ENCODE assay signal across 33 cellular contexts in the genomic region with DNA sequence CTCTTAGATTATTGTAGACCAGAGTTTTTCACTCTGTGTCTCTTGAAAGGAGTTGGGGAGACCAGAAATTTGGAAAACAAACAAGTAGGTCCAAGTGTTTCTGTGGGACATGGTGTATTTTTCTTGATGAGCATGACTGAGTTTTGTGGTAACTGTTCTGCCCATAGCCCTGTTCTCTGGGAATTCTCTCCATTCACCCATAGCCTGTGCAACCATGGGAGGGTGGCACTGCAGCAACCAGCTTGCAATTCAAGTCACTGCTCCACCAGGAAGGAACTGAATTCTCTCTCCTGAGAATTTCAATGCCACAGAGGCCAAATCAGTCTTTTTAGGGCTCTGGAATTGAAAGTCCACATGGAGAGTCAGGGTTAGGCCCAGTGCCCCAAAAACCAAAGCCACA.
"Had no signal": no experiment of that assay in that cellular context is flagged by ENCODE, and none has a peak within 500 bp of the region (broad histone marks: within the 10 kb centered on the region; RNA-seq: fewer than 3 reads in every experiment).

No MANE protein-coding gene starts in this region.

- H3K27ac ChIP-seq: ascending aorta, breast epithelium, cardiac muscle cell, coronary artery, esophagus muscularis mucosa, foreskin keratinocyte, gastrocnemius medialis, WERI-Rb-1 had no signal

- H3K36me3 Mint-ChIP-seq: activated naive CD4-positive, alpha-beta T cell treated with anti-CD3 and anti-CD28 coated beads, Interleukin-2, amount 50 U/mL, for 72 hours; activated naive CD8-positive, alpha-beta T cell treated with anti-CD3 and anti-CD28 coated beads, Interleukin-2, amount 10 ng/mL, durations not matched to agents 7 days and 5 days; brain had no signal

- H3K27me3 ChIP-seq: ascending aorta, breast epithelium, cardiac muscle cell, foreskin keratinocyte, gastrocnemius medialis had no signal

- H3K4me1 Mint-ChIP-seq: activated B cell treated with CpG ODN at 0.5 μM for 24 hours; activated naive CD8-positive, alpha-beta T cell treated with anti-CD3 and anti-CD28 coated beads, Interleukin-2, amount 10 ng/mL, durations not matched to agents 7 days and 5 days; activated T-helper 17 cell treated with anti-CD3 and anti-CD28 coated beads, Interleukin-2, amount 50 U/mL, for 72 hours; brain; central memory CD8-positive, alpha-beta T cell; endodermal cell; T-helper 17 cell had no signal

- H3K36me3 ChIP-seq: ascending aorta, breast epithelium, cardiac muscle cell, esophagus muscularis mucosa, gastrocnemius medialis, WERI-Rb-1 had no signal

- DNase-seq: activated B cell treated with CpG ODN at 0.5 μM for 24 hours; activated CD4-positive, alpha-beta T cell treated with anti-CD3 and anti-CD28 coated beads for 48 hours; activated CD4-positive, alpha-beta T cell treated with anti-CD3 and anti-CD28 coated beads, Interleukin-2, amount 50 U/mL, for 1 hour; activated CD4-positive, alpha-beta T cell treated with anti-CD3 and anti-CD28 coated beads, Interleukin-2, amount 50 U/mL, for 48 hours; activated CD8-positive, alpha-beta memory T cell treated with anti-CD3 and anti-CD28 coated beads for 24 hours; activated CD8-positive, alpha-beta T cell treated with anti-CD3 and anti-CD28 coated beads for 36 hours; activated effector memory CD4-positive, alpha-beta T cell treated with Interleukin-2 at 50 U/mL for 16 hours; activated gamma-delta T cell treated with Interleukin-2 at 50 U/mL for 16 hours; activated naive CD4-positive, alpha-beta T cell treated with anti-CD3 and anti-CD28 coated beads for 36 hours; activated naive CD8-positive, alpha-beta T cell treated with anti-CD3 and anti-CD28 coated beads, Interleukin-2, amount 10 ng/mL, durations not matched to agents 7 days and 5 days; activated T-cell treated with anti-CD3 and anti-CD28 coated beads, Interleukin-2, amount 50 U/mL, for 4 hours; effector memory CD4-positive, alpha-beta T cell; endodermal cell; erythroblast; foreskin keratinocyte; gastrocnemius medialis; T-helper 1 cell; T-helper 17 cell; T1000; WERI-Rb-1 had no signal

- H3K4me3 Mint-ChIP-seq: activated B cell treated with CpG ODN at 0.5 μM for 24 hours; activated CD8-positive, alpha-beta T cell treated with anti-CD3 and anti-CD28 coated beads for 36 hours; activated naive CD4-positive, alpha-beta T cell treated with anti-CD3 and anti-CD28 coated beads for 36 hours; activated naive CD8-positive, alpha-beta T cell treated with anti-CD3 and anti-CD28 coated beads, Interleukin-2, amount 10 ng/mL, durations not matched to agents 7 days and 5 days; activated T-cell treated with anti-CD3 and anti-CD28 coated beads, Interleukin-2, amount 50 U/mL, for 4 hours; activated T-helper 17 cell treated with anti-CD3 and anti-CD28 coated beads, Interleukin-2, amount 50 U/mL, for 72 hours; brain; central memory CD8-positive, alpha-beta T cell; dendritic cell treated with granulocyte-macrophage colony-stimulating factor and Interleukin-4, amounts not matched to agents 40 ng/mL and 50 ng/mL, for 4 days; endodermal cell; T-helper 17 cell; T-helper 2 cell treated with Interferon-gamma antibody and Interleukin-4, amounts not matched to agents 5 μg/mL and 100 μg/mL, for 36 hours had no signal

- H3K4me1 ChIP-seq: ascending aorta, breast epithelium, esophagus muscularis mucosa, foreskin keratinocyte, gastrocnemius medialis had no signal

- H3K9me3 ChIP-seq: ascending aorta, breast epithelium, esophagus muscularis mucosa, gastrocnemius medialis had no signal

- ATAC-seq: activated CD4-positive, CD25-positive, alpha-beta regulatory T cell treated with anti-CD3 and anti-CD28 coated beads, Interleukin-2, amount 50 U/mL, for 24 hours; activated CD8-positive, alpha-beta T cell treated with anti-CD3 and anti-CD28 coated beads for 36 hours; activated naive CD4-positive, alpha-beta T cell treated with anti-CD3 and anti-CD28 coated beads, Interleukin-2, amount 50 U/mL, for 72 hours; activated T-cell treated with anti-CD3 and anti-CD28 coated beads, Interleukin-2, amount 50 U/mL, for 4 hours; activated T-helper 17 cell treated with anti-CD3 and anti-CD28 coated beads, Interleukin-2, amount 50 U/mL, for 72 hours; foreskin keratinocyte; gastrocnemius medialis; T-helper 17 cell had no signal

- H3K27ac Mint-ChIP-seq: activated B cell treated with CpG ODN at 0.5 μM for 24 hours; activated CD8-positive, alpha-beta T cell treated with anti-CD3 and anti-CD28 coated beads for 36 hours; activated naive CD4-positive, alpha-beta T cell treated with anti-CD3 and anti-CD28 coated beads for 36 hours; activated naive CD4-positive, alpha-beta T cell treated with anti-CD3 and anti-CD28 coated beads, Interleukin-2, amount 50 U/mL, for 72 hours; activated naive CD8-positive, alpha-beta T cell treated with anti-CD3 and anti-CD28 coated beads, Interleukin-2, amount 10 ng/mL, durations not matched to agents 7 days and 5 days; activated T-helper 17 cell treated with anti-CD3 and anti-CD28 coated beads, Interleukin-2, amount 50 U/mL, for 72 hours; brain; dendritic cell treated with granulocyte-macrophage colony-stimulating factor and Interleukin-4, amounts not matched to agents 40 ng/mL and 50 ng/mL, for 4 days; endodermal cell; T-helper 17 cell; T-helper 2 cell treated with Interferon-gamma antibody and Interleukin-4, amounts not matched to agents 5 μg/mL and 100 μg/mL, for 36 hours had no signal

- H3K27me3 Mint-ChIP-seq: activated B cell treated with CpG ODN at 0.5 μM for 24 hours; activated CD8-positive, alpha-beta T cell treated with anti-CD3 and anti-CD28 coated beads for 36 hours; activated naive CD8-positive, alpha-beta T cell treated with anti-CD3 and anti-CD28 coated beads, Interleukin-2, amount 10 ng/mL, durations not matched to agents 7 days and 5 days; activated T-helper 17 cell treated with anti-CD3 and anti-CD28 coated beads, Interleukin-2, amount 50 U/mL, for 72 hours; central memory CD8-positive, alpha-beta T cell; dendritic cell treated with granulocyte-macrophage colony-stimulating factor and Interleukin-4, amounts not matched to agents 40 ng/mL and 50 ng/mL, for 4 days; T-helper 17 cell had no signal

- H3K9me3 Mint-ChIP-seq: activated CD8-positive, alpha-beta T cell treated with anti-CD3 and anti-CD28 coated beads for 36 hours; activated naive CD8-positive, alpha-beta T cell treated with anti-CD3 and anti-CD28 coated beads, Interleukin-2, amount 10 ng/mL, durations not matched to agents 7 days and 5 days; activated T-helper 17 cell treated with anti-CD3 and anti-CD28 coated beads, Interleukin-2, amount 50 U/mL, for 72 hours; brain; dendritic cell treated with granulocyte-macrophage colony-stimulating factor and Interleukin-4, amounts not matched to agents 40 ng/mL and 50 ng/mL, for 4 days; endodermal cell; T-helper 2 cell treated with Interferon-gamma antibody and Interleukin-4, amounts not matched to agents 5 μg/mL and 100 μg/mL, for 36 hours had no signal

- H3K4me3 ChIP-seq: ascending aorta, breast epithelium, cardiac muscle cell, coronary artery, dorsolateral prefrontal cortex, esophagus muscularis mucosa, gastrocnemius medialis had no signal
